ENCODE assay signal across 1 cellular context in the genomic region with DNA sequence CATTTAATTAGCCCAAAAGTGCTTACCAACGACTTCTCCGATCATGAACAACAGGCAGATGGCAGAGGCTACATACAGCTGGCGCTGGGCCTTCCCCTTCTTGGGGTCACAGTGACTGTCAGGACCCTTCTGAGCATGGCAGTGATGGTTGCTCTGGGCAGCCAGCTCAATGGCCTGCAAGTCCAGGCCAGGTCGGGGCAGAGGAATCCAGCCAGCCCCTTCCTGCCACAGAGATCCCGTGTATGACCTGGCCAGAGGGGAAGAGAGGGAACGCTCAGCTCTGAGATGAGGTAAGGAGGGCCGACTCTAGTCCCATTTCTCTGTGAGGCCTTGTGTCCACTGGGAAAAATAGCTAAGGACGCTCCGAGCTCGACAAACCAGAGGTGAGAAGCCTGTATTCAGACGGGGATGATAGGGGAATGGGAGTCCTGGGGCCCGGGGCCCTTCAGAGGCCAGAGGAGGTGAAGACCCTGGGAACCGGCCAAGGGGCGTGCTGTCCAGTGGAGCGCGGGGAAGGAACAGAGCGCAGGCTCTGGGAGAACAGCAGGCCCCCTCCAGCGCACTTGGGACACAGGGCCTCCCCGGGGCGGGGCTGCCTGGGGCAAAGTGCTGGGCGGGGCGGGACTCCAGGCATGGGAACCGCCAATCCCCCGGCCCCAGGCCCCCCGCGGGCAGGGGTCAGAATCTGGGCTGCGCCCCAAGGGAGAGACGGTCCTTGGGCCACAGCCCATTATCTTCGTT.
TF ChIP-seq lines count a peak whose summit lies in the region.

No MANE protein-coding gene starts in this region.

TF ChIP-seq in HEK293, 187 proteins besides CTCF, POLR2A, EP300 and RAD21 (continued from another document):
- TF ChIP-seq ZNF518A (tag by site-specific recombination; conservative IDR thresholded peaks at IDR 0.05; ENCODE audit: low read depth), result no peak
- TF ChIP-seq KLF1 (tag by site-specific recombination; IDR thresholded peaks at IDR 0.05), result peak; percentile 27; the same call in 1 of the 2 replicates
